In the genomic region with DNA sequence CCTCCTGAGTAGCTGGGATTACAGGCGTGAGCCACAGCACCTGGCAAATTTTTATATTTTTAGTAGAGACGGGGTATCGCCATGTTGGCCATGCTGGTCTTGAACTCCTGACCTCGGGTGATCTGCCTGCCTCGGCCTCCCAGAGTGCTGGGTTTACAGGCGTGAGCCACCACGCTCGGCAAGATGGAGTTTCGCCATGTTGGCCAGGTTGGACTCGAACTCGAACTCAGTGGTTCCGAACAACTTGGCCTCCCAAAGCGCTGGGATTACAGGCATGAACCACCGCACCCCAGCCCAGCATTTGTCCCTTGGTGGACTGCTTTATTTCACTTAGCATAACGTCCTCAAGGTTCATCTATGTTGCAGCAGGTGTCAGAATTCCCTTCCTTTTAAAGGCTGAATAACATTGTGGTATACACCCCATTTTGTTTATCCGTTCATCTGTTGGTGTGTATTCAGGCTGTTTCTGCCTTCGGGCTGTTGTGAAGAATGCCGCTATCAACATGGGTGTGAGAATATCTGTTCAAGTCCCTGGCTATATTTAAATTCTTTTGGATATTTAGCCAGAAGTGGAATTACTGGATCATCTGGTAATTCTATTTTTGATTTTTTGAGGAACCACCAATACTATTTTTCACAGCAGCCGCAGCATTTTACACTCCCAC, we compare ENCODE assay signal across 8 cellular contexts. TPM values are rescaled to one million over a fixed set of nuclear protein-coding genes. Genes with fewer than 3 reads are reported as not detected.
DNase-seq lines count a peak whose midpoint lies in the region; TF ChIP-seq lines count a peak whose summit lies in the region.

No MANE protein-coding gene starts in this region.

- H3K27me3 Mint-ChIP-seq in activated T-cell treated with anti-CD3 and anti-CD28 coated beads, Interleukin-2, amount 50 U/mL, for 24 hours = peaks cover 22% of the 10 kb centered on the region

- peaks cover 34% of the 10 kb centered on the region for H3K79me2 ChIP-seq in fibroblast of lung (ENCODE audit: control insufficient read depth, insufficient read depth, low read length)

- H3K4me1 Mint-ChIP-seq in activated T-cell treated with anti-CD3 and anti-CD28 coated beads, Interleukin-2, amount 50 U/mL, for 24 hours (ENCODE audit: low read depth) = peaks cover 15% of the 10 kb centered on the region

- H3K9me3 ChIP-seq in fibroblast of lung (ENCODE audit: control insufficient read depth, insufficient read depth, low read depth, low read length) (no peaks in the 10 kb centered on the region), skeletal muscle satellite cell (replicated peaks; ENCODE audit: low read length) (no peaks in the 10 kb centered on the region), testis (no peaks in the 10 kb centered on the region)

- H3K9ac ChIP-seq in fibroblast of lung (ENCODE audit: insufficient read depth, low read length) = no peak overlapping the region
- H3K9ac ChIP-seq in skeletal muscle satellite cell (ENCODE audit: low read depth, low read length) = peak overlapping the region; percentile 34

- peaks cover 34% of the 10 kb centered on the region for H3K36me3 Mint-ChIP-seq in activated T-cell treated with anti-CD3 and anti-CD28 coated beads, Interleukin-2, amount 50 U/mL, for 24 hours (ENCODE audit: low read depth)

- 42 to 72% methylated on average over 8 to 19 of the region's 19 CpGs for WGBS in testis, 2 donors

- H3K4me3 ChIP-seq in fibroblast of lung (replicated peaks in 1 of 4; ENCODE audit: control extremely low read depth in 1 of 4, insufficient read depth in 1 of 4, low read depth in 3 of 4, low read length in 4 of 4) (peak overlapping the region in 2 of 4 experiments; percentile 75 to 81), skeletal muscle satellite cell (ENCODE audit: low read length) (no peak overlapping the region), testis (peak overlapping the region in 1 of 2 donors; percentile 50)

- peak overlapping the region; percentile 49 for H3K27ac ChIP-seq in fibroblast of lung (ENCODE audit: insufficient read depth, low read length)
- H3K27ac ChIP-seq in testis = peak overlapping the region in 1 of 2 donors; percentile 67

- H3K4me2 ChIP-seq in fibroblast of lung (ENCODE audit: extremely low read depth, insufficient read depth, low read length) (peak overlapping the region; percentile 95), skeletal muscle satellite cell (ENCODE audit: low read length) (peak overlapping the region; percentile 82)

- H3K4me1 ChIP-seq in fibroblast of lung (ENCODE audit: control insufficient read depth, extremely low read depth, insufficient read depth, low read length) (peaks cover 4% of the 10 kb centered on the region), skeletal muscle satellite cell (ENCODE audit: control insufficient read depth, insufficient read depth, low read length) (no peaks in the 10 kb centered on the region), testis (no peaks in the 10 kb centered on the region)

- TF ChIP-seq POLR2A in testis (IDR thresholded peaks at IDR 0.05) = no peak

- peaks cover 9% of the 10 kb centered on the region for H3K36me3 ChIP-seq in fibroblast of lung (ENCODE audit: control insufficient read depth, insufficient read depth, low read length)
- H3K36me3 ChIP-seq in skeletal muscle satellite cell (ENCODE audit: insufficient read depth, low read length) = peaks cover 15% of the 10 kb centered on the region
- no peaks in the 10 kb centered on the region for H3K36me3 ChIP-seq in testis (ENCODE audit: low read depth, missing control alignments)

- no peaks in the 10 kb centered on the region for H4K20me1 ChIP-seq in fibroblast of lung (ENCODE audit: control insufficient read depth, extremely low read depth, insufficient read depth, low read length)

- H3K27ac Mint-ChIP-seq in activated T-cell treated with anti-CD3 and anti-CD28 coated beads, Interleukin-2, amount 50 U/mL, for 24 hours = no peak overlapping the region

- no peak for DNase-seq in activated T-cell treated with anti-CD3 and anti-CD28 coated beads, Interleukin-2, amount 50 U/mL, for 24 hours
- DNase-seq in activated T-cell treated with anti-CD3 and anti-CD28 coated beads, Interleukin-2, amount 50 U/mL, for 48 hours = no peak
- peak; percentile 21 for DNase-seq in SW480 (ENCODE audit: low spot score)
- no peak for DNase-seq in fibroblast of lung (ENCODE audit: low read depth in 2 of 2)
- DNase-seq in stimulated activated CD4-positive, alpha-beta T cell treated with anti-CD3 and anti-CD28 coated beads, Interleukin-4, amount 100 ng/mL, for 4 hours = no peak
- DNase-seq in activated CD8-positive, alpha-beta memory T cell treated with anti-CD3 and anti-CD28 coated beads, Interleukin-2, amount 50 U/mL, for 4 hours = no peak
- no peak for DNase-seq in testis

- H3K4me3 Mint-ChIP-seq in activated T-cell treated with anti-CD3 and anti-CD28 coated beads, Interleukin-2, amount 50 U/mL, for 24 hours = peak overlapping the region; percentile 85

- peaks cover 2% of the 10 kb centered on the region for H3K9me3 Mint-ChIP-seq in activated T-cell treated with anti-CD3 and anti-CD28 coated beads, Interleukin-2, amount 50 U/mL, for 24 hours

- H2AFZ ChIP-seq in fibroblast of lung (ENCODE audit: low read length) = no peak overlapping the region

- intact Hi-C loops in testis (cut with DNase I; ENCODE audit: low total_unique reads) = no loop called here

- H3K27me3 ChIP-seq in fibroblast of lung (ENCODE audit: control insufficient read depth, insufficient read depth, low read length) (no peaks in the 10 kb centered on the region), skeletal muscle satellite cell (ENCODE audit: control insufficient read depth, insufficient read depth, low read length) (no peaks in the 10 kb centered on the region), testis (no peaks in the 10 kb centered on the region)

- no peak for TF ChIP-seq CTCF in fibroblast of lung (conservative IDR thresholded peaks at IDR 0.05 in 1 of 2, IDR thresholded peaks at IDR 0.05 in 1 of 2; ENCODE audit: low read depth in 1 of 2, low read length in 2 of 2)
- no peak for TF ChIP-seq CTCF in testis (IDR thresholded peaks at IDR 0.05)

RNA-seq across cellular contexts. Expression of a gene that starts 1.2 kb away (rescaled TPM):
- 1.8 and 9.7 TPM in 2 replicates for total RNA-seq in fibroblast of lung
- polyA plus RNA-seq in fibroblast of lung = 6.1 and 21.2 TPM in 2 replicates
- polyA plus RNA-seq in fibroblast of lung (2012) = 4.5 and 15.8 TPM in 2 replicates
- 3.1 and 13.3 TPM in 2 replicates for polyA minus RNA-seq in fibroblast of lung (ENCODE audit: low replicate concordance)
- 7.2 and 8.1 TPM in 2 replicates for total RNA-seq in skeletal muscle satellite cell (2012; rRNA removed)
- 1 to 10 TPM; 2.8 to 5.0 TPM for total RNA-seq in testis
- polyA plus RNA-seq in testis (ENCODE audit: insufficient read depth, low read depth, low replicate concordance) = 5.8 TPM

RNA-seq across cellular contexts. Expression of a gene that starts 20.6 kb away (rescaled TPM):
- 61.4 and 65.5 TPM in 2 replicates for total RNA-seq in fibroblast of lung
- 35.2 and 50.0 TPM in 2 replicates for polyA plus RNA-seq in fibroblast of lung
- polyA plus RNA-seq in fibroblast of lung (2012) = 32.6 and 38.7 TPM in 2 replicates
- polyA minus RNA-seq in fibroblast of lung (ENCODE audit: low replicate concordance) = 148 and 156 TPM in 2 replicates
- total RNA-seq in skeletal muscle satellite cell (2012; rRNA removed) = 38.0 and 49.2 TPM in 2 replicates
- 10 to 100 TPM; 40.4 to 42.5 TPM for total RNA-seq in testis
- 15.5 TPM for polyA plus RNA-seq in testis (ENCODE audit: insufficient read depth, low read depth, low replicate concordance)
